Comparison of ENCODE assay signal across 18 cellular contexts in genomic region chr17:16923904-16924700, GRCh38. TPM values are rescaled to one million over a fixed set of nuclear protein-coding genes. Genes with fewer than 3 reads are reported as not detected.
DNase-seq lines count a peak whose midpoint lies in the region; ATAC-seq, FAIRE-seq and TF ChIP-seq lines count a peak whose summit lies in the region.
"Had no signal": no experiment of that assay in that cellular context is flagged by ENCODE, and none has a peak within 500 bp of the region (broad histone marks: within the 10 kb centered on the region; RNA-seq: fewer than 3 reads in every experiment).

No MANE protein-coding gene starts in this region.

- intact Hi-C loops in right lobe of liver (cut with DNase I): no loop called here
- intact Hi-C loops in HepG2 (cut with micrococcal nuclease; ENCODE audit: unreplicated experiment): no loop called here
- intact Hi-C loops in upper lobe of right lung (cut with DNase I): no loop called here

- no TSS peak for BruUV-seq in HepG2 (replicated peaks; lab: Mats Ljungman, UMichigan)

- no peak overlapping the region for H4K91ac ChIP-seq in H1 (replicated peaks; ENCODE audit: insufficient read length, low read length)

- H3K4me3 ChIP-seq in right lobe of liver (no peak overlapping the region), HepG2 (replicated peaks in 1 of 3; ENCODE audit: insufficient read depth in 1 of 3, low read depth in 2 of 3, low read length in 3 of 3) (no peak overlapping the region), H1 (ENCODE audit: extremely low read depth in 1 of 4, insufficient read depth in 2 of 4, low read depth in 3 of 4, low read length in 4 of 4) (no peak overlapping the region), osteoblast (ENCODE audit: insufficient read depth, low read length) (no peak overlapping the region), upper lobe of right lung (no peak overlapping the region)
- H3K4me3 ChIP-seq: BLaER1 treated with 17β-estradiol and CSF1 and Interleukin-3, amounts not matched to agents 10 nM and 100 nM; MG63; PC-9 had no signal

- H3K4me2 ChIP-seq in HepG2 (ENCODE audit: low read depth, low read length) (no peak overlapping the region), H1 (ENCODE audit: insufficient read depth in 1 of 2, low read depth in 2 of 2, low read length in 2 of 2) (no peak overlapping the region), osteoblast (ENCODE audit: insufficient read depth, low read length) (no peak overlapping the region)
- H3K4me2 ChIP-seq: BLaER1 treated with 17β-estradiol and CSF1 and Interleukin-3, amounts not matched to agents 10 nM and 100 nM; PC-9 had no signal

- H2BK15ac ChIP-seq in H1 (ENCODE audit: low read length): no peak overlapping the region

- WGBS in right lobe of liver (ENCODE audit: insufficient coverage, low coverage, low lambda C conversion rate, missing lambda C conversion rate): no CpG with 5 or more reads among the region's 15 CpGs
- 7% methylated on average over 3 of the region's 15 CpGs for WGBS in HepG2 (ENCODE audit: low lambda C conversion rate)
- 89% methylated on average over 9 of the region's 15 CpGs; no CpG with 5 or more reads in 1 of the 2 experiments for WGBS in H1 (ENCODE audit: extremely low coverage in 1 of 2, insufficient coverage in 1 of 2, insufficient read length in 1 of 2, insufficient replicate concordance in 2 of 2, low coverage in 1 of 2, low lambda C conversion rate in 2 of 2, missing lambda C conversion rate in 1 of 2), 2 experiments

- FAIRE-seq in HepG2 (lab: Jason Lieb, UNC): no peak
- no peak for FAIRE-seq in H1 (lab: Jason Lieb, UNC)
- FAIRE-seq: H54 had no signal

- TF ChIP-seq RAD21 in HepG2 (CRISPR knock-in tag; IDR thresholded peaks at IDR 0.05): no peak
- TF ChIP-seq RAD21 in H1 (IDR thresholded peaks at IDR 0.05 in 1 of 2, conservative IDR thresholded peaks at IDR 0.05 in 1 of 2; ENCODE audit: low read depth in 2 of 2, low read length in 2 of 2): no peak

- DNase-seq in right lobe of liver: peak in 2 of 3 donors; percentile 27 to 33
- DNase-seq in HepG2 (ENCODE audit: low spot score): no peak
- no peak for DNase-seq in H1 (ENCODE audit: low read depth in 1 of 2, low spot score in 2 of 2)
- peak; percentile 74 for DNase-seq in osteoblast (ENCODE audit: insufficient read length, low spot score, missing footprints)
- DNase-seq in upper lobe of right lung: peak; percentile 49
- no peak for DNase-seq in DMS153 (lab: John Stamatoyannopoulos, UW)
- DNase-seq: DMS 273 treated with DMSO at 0.1 percent for 48 hours, MG63, NCI-H187 treated with DMSO at 0.1 percent for 48 hours, NCI-H2171, NCI-H774, PC-9 had no signal

- no peak overlapping the region for H3K18ac ChIP-seq in H1 (ENCODE audit: extremely low read depth, low read length)

- no peak overlapping the region for H3K23ac ChIP-seq in H1 (ENCODE audit: insufficient read length)

- in situ Hi-C loops in HepG2 (cut with HindIII; ENCODE audit: extremely low pct_ligation_motif_present, low pct_unique_long_range_greater_than_20kb): loop anchor here (5.0 kb wide), 1 partner anchor 63 kb away; no protein-coding TSS in a partner anchor

- ATAC-seq in right lobe of liver (no peak), HepG2 (no peak), upper lobe of right lung (no peak), esophagus mucosa (no peak), HG03571 (IDR thresholded peaks at IDR 0.05; ENCODE audit: unreplicated experiment) (no peak)

- H3K4me1 ChIP-seq in right lobe of liver (peaks cover 0 to 3% (median 0%) of the 10 kb centered on the region in 4 donors), HepG2 (ENCODE audit: insufficient read depth, low read length) (no peaks in the 10 kb centered on the region), H1 (replicated peaks in 1 of 4; ENCODE audit: control insufficient read depth in 3 of 4, insufficient read depth in 4 of 4, low read length in 3 of 4) (peaks cover 0 to 4% (median 0%) of the 10 kb centered on the region in 4 experiments; a peak in 1 of 7 replicates), osteoblast (ENCODE audit: insufficient read depth, low read length) (no peaks in the 10 kb centered on the region), upper lobe of right lung (no peaks in the 10 kb centered on the region)

- no peak overlapping the region for H2BK120ac ChIP-seq in H1 (replicated peaks; ENCODE audit: low read depth, low read length)

- H3K4ac ChIP-seq in H1 (replicated peaks; ENCODE audit: insufficient read length, low read depth, low read length): no peak overlapping the region

- no peak overlapping the region for H2AK5ac ChIP-seq in H1 (ENCODE audit: low read depth, low read length)

- no peaks in the 10 kb centered on the region; the same call in 1 of the 2 replicates for H4K20me1 ChIP-seq in HepG2 (ENCODE audit: insufficient read depth, low read length)
- no peaks in the 10 kb centered on the region for H4K20me1 ChIP-seq in H1 (replicated peaks in 1 of 2; ENCODE audit: control insufficient read depth in 1 of 2, insufficient read depth in 2 of 2, low read length in 2 of 2)
- H4K20me1 ChIP-seq in osteoblast (ENCODE audit: insufficient read depth, low read length): no peaks in the 10 kb centered on the region
- H4K20me1 ChIP-seq: BLaER1 treated with 17β-estradiol and CSF1 and Interleukin-3, amounts not matched to agents 10 nM and 100 nM had no signal

- H2BK12ac ChIP-seq in H1 (ENCODE audit: low read depth, low read length): no peak overlapping the region

- CTCF ChIA-PET in HepG2 (lab: Yijun Ruan, JAX; ENCODE audit: low intra/inter-chr PET ratio, low total read pairs): no interaction called here
- CTCF ChIA-PET in H1 (lab: Charles Lee; ENCODE audit: partially characterized antibody): interaction anchor here (0.7 to 1.3 kb wide), 2 partner anchors 67 to 160 kb away, joined by 3 read pairs; no protein-coding TSS in a partner anchor

- H3K9me3 ChIP-seq in right lobe of liver (no peaks in the 10 kb centered on the region), HepG2 (ENCODE audit: low read length) (no peaks in the 10 kb centered on the region), H1 (ENCODE audit: insufficient read depth in 2 of 2, low read depth in 1 of 2, low read length in 1 of 2) (no peaks in the 10 kb centered on the region), osteoblast (ENCODE audit: low read depth, low read length) (no peaks in the 10 kb centered on the region), upper lobe of right lung (no peaks in the 10 kb centered on the region)
- H3K9me3 ChIP-seq: BLaER1 treated with 17β-estradiol and CSF1 and Interleukin-3, amounts not matched to agents 10 nM and 100 nM; MG63 had no signal

- TF ChIP-seq EP300 in HepG2 (IDR thresholded peaks at IDR 0.05; ENCODE audit: low read depth in 2 of 2, low read length in 2 of 2) (no peak), HepG2 (CRISPR knock-in tag; IDR thresholded peaks at IDR 0.05; ENCODE audit: borderline replicate concordance) (no peak), H1 (IDR thresholded peaks at IDR 0.05; ENCODE audit: borderline replicate concordance in 1 of 2, low read depth in 2 of 2, low read length in 2 of 2) (no peak)

- H2BK20ac ChIP-seq in H1 (ENCODE audit: low read length): no peak overlapping the region

- H4K5ac ChIP-seq in H1 (ENCODE audit: insufficient read length, low read depth, low read length): no peak overlapping the region

- H3K27ac ChIP-seq in right lobe of liver (no peak overlapping the region), HepG2 (ENCODE audit: extremely low read length, insufficient read depth, low read length) (no peak overlapping the region), H1 (ENCODE audit: low read depth, low read length) (no peak overlapping the region), osteoblast (ENCODE audit: low read depth, low read length) (no peak overlapping the region), upper lobe of right lung (no peak overlapping the region)
- H3K27ac ChIP-seq: BLaER1 treated with 17β-estradiol and CSF1 and Interleukin-3, amounts not matched to agents 10 nM and 100 nM; PC-9 had no signal

- peak overlapping the region; percentile 35; the same call in 1 of the 2 replicates for H2BK5ac ChIP-seq in H1 (ENCODE audit: low read depth, low read length)

- H4K8ac ChIP-seq in H1 (ENCODE audit: extremely low read depth, insufficient read depth, low read length): no peak overlapping the region; the same call in 1 of the 2 replicates

- H3K79me1 ChIP-seq in H1 (ENCODE audit: low read depth, low read length): no peaks in the 10 kb centered on the region

- TF ChIP-seq CTCF in right lobe of liver (IDR thresholded peaks at IDR 0.05) (no peak), HepG2 (CRISPR knock-in tag; IDR thresholded peaks at IDR 0.05) (no peak), H1 (IDR thresholded peaks at IDR 0.05; ENCODE audit: control extremely low read depth in 1 of 3, insufficient read depth in 1 of 3, low read depth in 1 of 3, low read length in 3 of 3) (no peak), osteoblast (IDR thresholded peaks at IDR 0.05; ENCODE audit: extremely low read depth, low read depth, low read length) (no peak), upper lobe of right lung (IDR thresholded peaks at IDR 0.05) (no peak)

- POLR2A ChIA-PET in HepG2 (lab: Yijun Ruan, JAX): no interaction called here
- POLR2A ChIA-PET in H1 (lab: Charles Lee; ENCODE audit: partially characterized antibody): interaction anchor here (0.6 kb wide), 1 partner anchor 216 kb away, joined by 3 read pairs; no protein-coding TSS in a partner anchor

- H3K79me2 ChIP-seq in HepG2 (ENCODE audit: insufficient read depth, low read length) (no peaks in the 10 kb centered on the region), H1 (ENCODE audit: control insufficient read depth in 1 of 2, insufficient read depth in 2 of 2, low read length in 2 of 2) (no peaks in the 10 kb centered on the region), osteoblast (ENCODE audit: insufficient read depth, low read length) (no peaks in the 10 kb centered on the region)

- H3K27me3 ChIP-seq in right lobe of liver (no peaks in the 10 kb centered on the region), HepG2 (ENCODE audit: control insufficient read depth in 1 of 2, insufficient read depth in 2 of 2, low read length in 2 of 2) (peaks cover 12 to 37% of the 10 kb centered on the region in 2 experiments; a peak in 4 of 5 replicates), H1 (replicated peaks in 1 of 4; ENCODE audit: control insufficient read depth in 3 of 4, extremely low read depth in 1 of 4, insufficient read depth in 3 of 4, low read length in 3 of 4) (no peaks in the 10 kb centered on the region), osteoblast (ENCODE audit: insufficient read depth, low read length) (peaks cover 2% of the 10 kb centered on the region), upper lobe of right lung (no peaks in the 10 kb centered on the region)
- H3K27me3 ChIP-seq: BLaER1 treated with 17β-estradiol and CSF1 and Interleukin-3, amounts not matched to agents 10 nM and 100 nM; MG63 had no signal

- H2AFZ ChIP-seq in HepG2 (ENCODE audit: low read length): no peak overlapping the region
- no peak overlapping the region for H2AFZ ChIP-seq in H1 (ENCODE audit: low read length)
- no peak overlapping the region for H2AFZ ChIP-seq in osteoblast (ENCODE audit: low read length)
- H2AFZ ChIP-seq: PC-9 had no signal

- TF ChIP-seq POLR2A in right lobe of liver (IDR thresholded peaks at IDR 0.05): no peak
- TF ChIP-seq POLR2A in HepG2 (IDR thresholded peaks at IDR 0.05; ENCODE audit: insufficient read depth in 1 of 2, low read depth in 2 of 2, low read length in 2 of 2): no peak
- TF ChIP-seq POLR2A in H1 (IDR thresholded peaks at IDR 0.05; ENCODE audit: control extremely low read depth in 1 of 2, low read depth in 2 of 2, low read length in 2 of 2): no peak

- H3K9ac ChIP-seq in HepG2 (ENCODE audit: insufficient read depth, low read depth, low read length) (no peak overlapping the region), H1 (replicated peaks in 1 of 4; ENCODE audit: extremely low read depth in 1 of 4, low read depth in 3 of 4, low read length in 3 of 4) (no peak overlapping the region)
- H3K9ac ChIP-seq: BLaER1 treated with 17β-estradiol and CSF1 and Interleukin-3, amounts not matched to agents 10 nM and 100 nM had no signal

- no peak overlapping the region for H3K56ac ChIP-seq in H1 (replicated peaks; ENCODE audit: insufficient read length, low read depth, low read length)

- H3K14ac ChIP-seq in H1 (ENCODE audit: insufficient read length): no peak overlapping the region

- no peaks in the 10 kb centered on the region for H3K23me2 ChIP-seq in H1 (ENCODE audit: low read depth, low read length)

- H3K36me3 ChIP-seq in right lobe of liver (no peaks in the 10 kb centered on the region), HepG2 (replicated peaks in 1 of 2; ENCODE audit: control insufficient read depth in 1 of 2, insufficient read depth in 2 of 2, low read length in 2 of 2) (no peaks in the 10 kb centered on the region), H1 (ENCODE audit: control insufficient read depth in 2 of 4, insufficient read depth in 4 of 4, low read length in 3 of 4) (no peaks in the 10 kb centered on the region), osteoblast (ENCODE audit: insufficient read depth, low read length) (no peaks in the 10 kb centered on the region), upper lobe of right lung (no peaks in the 10 kb centered on the region)
- H3K36me3 ChIP-seq: BLaER1 treated with 17β-estradiol and CSF1 and Interleukin-3, amounts not matched to agents 10 nM and 100 nM; MG63 had no signal

RNA-seq across cellular contexts. Expression of gene TNFRSF13B, which starts 47.8 kb away (rescaled TPM):
- total RNA-seq in right lobe of liver: under 1 TPM in 1 of 6 experiments, not detected in 5; 0.44 TPM
- total RNA-seq in HepG2 (2016; rRNA removed; fragmentation: Illumina TruSeq; extraction: Trizol): not detected in 2 replicates
- total RNA-seq in HepG2 (2016; cell fraction: cytosol; rRNA removed; fragmentation: Illumina TruSeq; extraction: Trizol; ENCODE audit: low read depth): not detected in 2 replicates
- total RNA-seq in HepG2 (2016; cell fraction: insoluble cytoplasmic fraction; rRNA removed; fragmentation: Illumina TruSeq; extraction: Trizol): not detected in 2 replicates
- total RNA-seq in HepG2 (2016; cell fraction: membrane; rRNA removed; fragmentation: Illumina TruSeq; extraction: Trizol): not detected in 2 replicates
- not detected in 2 replicates for total RNA-seq in HepG2 (2016; cell fraction: nucleus; rRNA removed; fragmentation: Illumina TruSeq; extraction: Trizol)
- polyA plus RNA-seq in HepG2 (2011; rRNA removed): not detected in 2 replicates
- not detected in 2 replicates for polyA plus RNA-seq in HepG2 (2011; cell fraction: cytosol; rRNA removed)
- not detected in 2 replicates for polyA plus RNA-seq in HepG2 (2011; cell fraction: nucleus; rRNA removed)
- polyA plus RNA-seq in HepG2 (2012): not detected in 2 replicates
- polyA plus RNA-seq in HepG2 (2016; cell fraction: cytosol; fragmentation: Illumina TruSeq; extraction: Trizol; ENCODE audit: low read depth): not detected in 2 replicates
- polyA plus RNA-seq in HepG2 (2016; cell fraction: insoluble cytoplasmic fraction; fragmentation: Illumina TruSeq; extraction: Trizol; ENCODE audit: low read depth): not detected in 2 replicates
- not detected in 2 replicates for polyA plus RNA-seq in HepG2 (2016; cell fraction: membrane; fragmentation: Illumina TruSeq; extraction: Trizol; ENCODE audit: low read depth)
- not detected in 2 replicates for polyA plus RNA-seq in HepG2 (2016; cell fraction: nucleus; fragmentation: Illumina TruSeq; extraction: Trizol; ENCODE audit: insufficient read depth, low read depth)
- 0.09 TPM in 1 of 2 replicates, not detected in the other for polyA minus RNA-seq in HepG2 (2011; rRNA and poly(A)+ RNA removed; ENCODE audit: low replicate concordance)
- not detected in 2 replicates for polyA minus RNA-seq in HepG2 (2011; cell fraction: cytosol; rRNA and poly(A)+ RNA removed)
- polyA minus RNA-seq in HepG2 (2011; cell fraction: nucleus; rRNA and poly(A)+ RNA removed): not detected in 2 replicates
- not detected in 2 replicates for total RNA-seq in H1 (2021; fragmentation: NEBNext Ultra II Directional; extraction: Animal tissue kit (Norgen Biotek cat#: 25700))
- not detected in 2 replicates for polyA plus RNA-seq in H1 (2011; rRNA removed)
- not detected for polyA plus RNA-seq in H1 (2011; cell fraction: cytosol; rRNA removed)
- polyA plus RNA-seq in H1 (2011; cell fraction: nucleus; rRNA removed): 0.10 TPM
- polyA plus RNA-seq in H1 (2012, experiment 1 of 2): not detected in 4 replicates
- polyA plus RNA-seq in H1 (2012, experiment 2 of 2): not detected
- not detected for polyA plus RNA-seq in H1 (2013, experiment 1 of 2)
- not detected for polyA plus RNA-seq in H1 (2013, experiment 2 of 2)
- polyA minus RNA-seq in H1 (2011; rRNA and poly(A)+ RNA removed): not detected in 2 replicates
- not detected for polyA minus RNA-seq in H1 (2011; cell fraction: cytosol; rRNA and poly(A)+ RNA removed)
- 0.30 TPM for polyA minus RNA-seq in H1 (2011; cell fraction: nucleus; rRNA and poly(A)+ RNA removed)
- not detected in 2 replicates for total RNA-seq in osteoblast
- not detected for total RNA-seq in upper lobe of right lung
- total RNA-seq in esophagus mucosa: 0.28 TPM
- total RNA-seq: NCI-H460, PC-9 had no signal
- polyA plus RNA-seq: AG04450 had no signal

Comparison
In these comparisons a context has a peak if more than half of its experiments do, and no peak if none do; other contexts are left out.
1. DNase-seq: peak in right lobe of liver (2 of 3), osteoblast (single experiment) and upper lobe of right lung (single experiment); none in HepG2 (single experiment), H1 (0 of 2) and DMS153 (single experiment).